In the genomic region with DNA sequence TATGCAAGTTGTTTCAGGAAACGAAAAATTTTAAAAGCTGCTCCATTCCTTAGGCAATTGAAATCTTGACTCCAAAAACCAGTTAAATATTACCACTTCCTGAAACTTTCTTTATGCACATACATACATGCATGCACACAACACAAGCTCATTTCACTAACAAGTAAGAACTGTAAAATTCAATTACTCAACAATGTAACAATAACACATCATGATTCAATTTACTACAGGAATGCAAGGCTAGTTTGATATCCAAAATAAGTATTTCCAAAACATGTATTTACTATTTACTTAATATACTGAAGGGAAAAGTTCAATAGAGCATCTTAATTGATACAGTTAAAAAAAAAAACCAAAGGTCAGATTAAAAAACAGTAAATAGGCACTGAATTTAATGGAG, we compare ENCODE assay signal across 16 cellular contexts. TPM values are rescaled to one million over a fixed set of nuclear protein-coding genes. Genes with fewer than 3 reads are reported as not detected.
DNase-seq lines count a peak whose midpoint lies in the region; ATAC-seq and TF ChIP-seq lines count a peak whose summit lies in the region.
"Had no signal": no experiment of that assay in that cellular context is flagged by ENCODE, and none has a peak within 500 bp of the region (broad histone marks: within the 10 kb centered on the region; RNA-seq: fewer than 3 reads in every experiment).

No MANE protein-coding gene starts in this region.

- H3K27me3 Mint-ChIP-seq in activated T-cell treated with anti-CD3 and anti-CD28 coated beads, Interleukin-2, amount 50 U/mL, for 72 hours (ENCODE audit: low read depth) = no peaks in the 10 kb centered on the region
- no peaks in the 10 kb centered on the region for H3K27me3 Mint-ChIP-seq in activated T-cell treated with anti-CD3 and anti-CD28 coated beads, Interleukin-2, amount 50 U/mL, for 24 hours
- H3K27me3 Mint-ChIP-seq in WTC11 (ENCODE audit: low read depth) (no peaks in the 10 kb centered on the region), progenitor cell of endocrine pancreas (no peaks in the 10 kb centered on the region)
- H3K27me3 Mint-ChIP-seq: CD4-positive, alpha-beta T cell had no signal

- CTCF ChIA-PET in HEK293 (lab: Yijun Ruan, JAX) = no interaction called here
- CTCF ChIA-PET in WTC11 (lab: Charles Lee) = no interaction called here

- peaks cover 31 to 62% of the 10 kb centered on the region in 2 donors for H3K36me3 Mint-ChIP-seq in activated T-cell treated with anti-CD3 and anti-CD28 coated beads, Interleukin-2, amount 50 U/mL, for 72 hours (ENCODE audit: insufficient read depth in 2 of 2)
- H3K36me3 Mint-ChIP-seq in activated T-cell treated with anti-CD3 and anti-CD28 coated beads, Interleukin-2, amount 50 U/mL, for 24 hours (ENCODE audit: low read depth) = peaks cover 100% of the 10 kb centered on the region
- H3K36me3 Mint-ChIP-seq in WTC11 = peaks cover 70% of the 10 kb centered on the region
- H3K36me3 Mint-ChIP-seq in progenitor cell of endocrine pancreas (ENCODE audit: insufficient read depth) = peaks cover 41% of the 10 kb centered on the region

- H3K4me3 ChIP-seq in HEK293 (ENCODE audit: low read depth, low read length) = no peak overlapping the region
- H3K4me3 ChIP-seq: SJCRH30 had no signal

- H3K4me1 ChIP-seq in HEK293 (ENCODE audit: control insufficient read depth, insufficient read depth, low read length) = no peaks in the 10 kb centered on the region
- H3K4me1 ChIP-seq: BE2C, SJCRH30 had no signal

- peak overlapping the region; percentile 83 for H3K27ac Mint-ChIP-seq in activated T-cell treated with anti-CD3 and anti-CD28 coated beads, Interleukin-2, amount 50 U/mL, for 72 hours
- H3K27ac Mint-ChIP-seq in activated T-cell treated with anti-CD3 and anti-CD28 coated beads, Interleukin-2, amount 50 U/mL, for 24 hours = no peak overlapping the region
- peak overlapping the region; percentile 75 for H3K27ac Mint-ChIP-seq in WTC11
- H3K27ac Mint-ChIP-seq in progenitor cell of endocrine pancreas = peak overlapping the region; percentile 22
- H3K27ac Mint-ChIP-seq: CD4-positive, alpha-beta T cell had no signal

- no peak overlapping the region for H3K4me3 Mint-ChIP-seq in activated T-cell treated with anti-CD3 and anti-CD28 coated beads, Interleukin-2, amount 50 U/mL, for 72 hours
- no peak overlapping the region for H3K4me3 Mint-ChIP-seq in activated T-cell treated with anti-CD3 and anti-CD28 coated beads, Interleukin-2, amount 50 U/mL, for 24 hours
- H3K4me3 Mint-ChIP-seq in WTC11 (no peak overlapping the region), progenitor cell of endocrine pancreas (ENCODE audit: low read depth) (no peak overlapping the region)
- H3K4me3 Mint-ChIP-seq: CD4-positive, alpha-beta T cell had no signal

- peaks cover 48% of the 10 kb centered on the region for H3K4me1 Mint-ChIP-seq in activated T-cell treated with anti-CD3 and anti-CD28 coated beads, Interleukin-2, amount 50 U/mL, for 72 hours (ENCODE audit: low read depth)
- H3K4me1 Mint-ChIP-seq in activated T-cell treated with anti-CD3 and anti-CD28 coated beads, Interleukin-2, amount 50 U/mL, for 24 hours (ENCODE audit: low read depth) = peaks cover 53% of the 10 kb centered on the region
- H3K4me1 Mint-ChIP-seq in WTC11 (peaks cover 61% of the 10 kb centered on the region), progenitor cell of endocrine pancreas (ENCODE audit: low read depth) (peaks cover 7% of the 10 kb centered on the region)

- no peak for ATAC-seq in activated T-cell treated with anti-CD3 and anti-CD28 coated beads, Interleukin-2, amount 50 U/mL, for 72 hours (replicated peaks in 1 of 2)
- no peak for ATAC-seq in WTC11
- ATAC-seq: HCT116 had no signal

- peaks cover 4 to 6% of the 10 kb centered on the region in 2 donors for H3K9me3 Mint-ChIP-seq in activated T-cell treated with anti-CD3 and anti-CD28 coated beads, Interleukin-2, amount 50 U/mL, for 72 hours
- H3K9me3 Mint-ChIP-seq in activated T-cell treated with anti-CD3 and anti-CD28 coated beads, Interleukin-2, amount 50 U/mL, for 24 hours = peaks cover 12% of the 10 kb centered on the region
- H3K9me3 Mint-ChIP-seq in WTC11 (peaks cover 12% of the 10 kb centered on the region), progenitor cell of endocrine pancreas (ENCODE audit: low read depth) (peaks cover 16% of the 10 kb centered on the region)

- no peaks in the 10 kb centered on the region for H3K9me3 ChIP-seq in HEK293 (ENCODE audit: control insufficient read depth, insufficient read depth, low read depth, low read length)
- H3K9me3 ChIP-seq: BE2C, SJCRH30 had no signal

- H3K27ac ChIP-seq in HEK293 (ENCODE audit: extremely low read depth, low read depth, low read length) = no peak overlapping the region
- H3K27ac ChIP-seq: SJCRH30 had no signal

- peaks cover 69 to 87% of the 10 kb centered on the region in 2 experiments for H3K36me3 ChIP-seq in HEK293 (ENCODE audit: control insufficient read depth in 2 of 2, insufficient read depth in 1 of 2, low read length in 2 of 2)

- DNase-seq in activated T-cell treated with anti-CD3 and anti-CD28 coated beads, Interleukin-2, amount 50 U/mL, for 72 hours = no peak
- no peak for DNase-seq in activated T-cell treated with anti-CD3 and anti-CD28 coated beads, Interleukin-2, amount 50 U/mL, for 24 hours
- DNase-seq in WTC11 (ENCODE audit: low spot score) (no peak), progenitor cell of endocrine pancreas (ENCODE audit: low spot score, unreplicated experiment) (no peak), hepatic stellate cell (ENCODE audit: low spot score) (no peak)
- DNase-seq in stimulated activated CD4-positive, alpha-beta T cell treated with anti-CD3 and anti-CD28 coated beads, Interleukin-2, amount 100 ng/mL, for 48 hours = no peak
- DNase-seq: BE2C; CD4-positive, alpha-beta T cell; DMS79 treated with DMSO at 0.1 percent for 48 hours; NCI-H1048; NCI-H146; NCI-H524; RPMI8226; SJCRH30 had no signal

- POLR2A ChIA-PET in HEK293 (lab: Yijun Ruan, JAX) = no interaction called here
- POLR2A ChIA-PET in WTC11 (lab: Charles Lee) = no interaction called here

- no peak for TF ChIP-seq CTCF in HEK293 (tag by site-specific recombination; IDR thresholded peaks at IDR 0.05)
- no peak for TF ChIP-seq CTCF in WTC11 (IDR thresholded peaks at IDR 0.05)
- TF ChIP-seq CTCF in progenitor cell of endocrine pancreas (IDR thresholded peaks at IDR 0.05; ENCODE audit: unreplicated experiment) = no peak

TF ChIP-seq in HEK293, 187 proteins besides CTCF, POLR2A, EP300 and RAD21:
- peak; percentile 84 for TF ChIP-seq SETDB1 (IDR thresholded peaks at IDR 0.05; ENCODE audit: insufficient read length, low read length)
- TF ChIP-seq, protein P1, sequence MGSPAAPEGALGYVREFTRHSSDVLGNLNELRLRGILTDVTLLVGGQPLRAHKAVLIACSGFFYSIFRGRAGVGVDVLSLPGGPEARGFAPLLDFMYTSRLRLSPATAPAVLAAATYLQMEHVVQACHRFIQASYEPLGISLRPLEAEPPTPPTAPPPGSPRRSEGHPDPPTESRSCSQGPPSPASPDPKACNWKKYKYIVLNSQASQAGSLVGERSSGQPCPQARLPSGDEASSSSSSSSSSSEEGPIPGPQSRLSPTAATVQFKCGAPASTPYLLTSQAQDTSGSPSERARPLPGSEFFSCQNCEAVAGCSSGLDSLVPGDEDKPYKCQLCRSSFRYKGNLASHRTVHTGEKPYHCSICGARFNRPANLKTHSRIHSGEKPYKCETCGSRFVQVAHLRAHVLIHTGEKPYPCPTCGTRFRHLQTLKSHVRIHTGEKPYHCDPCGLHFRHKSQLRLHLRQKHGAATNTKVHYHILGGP (tag by site-specific recombination; IDR thresholded peaks at IDR 0.05) = no peak
TF ChIP-seq in HEK293: peak in this region for 1.

TF ChIP-seq in WTC11, 78 proteins besides CTCF, POLR2A, EP300 and RAD21:
- no peak for TF ChIP-seq ZNF671 (CRISPR knock-in tag; IDR thresholded peaks at IDR 0.05)

RNA-seq across cellular contexts. Expression of gene NAP1L1, which starts 19.6 kb away (rescaled TPM):
- total RNA-seq in activated T-cell treated with anti-CD3 and anti-CD28 coated beads, Interleukin-2, amount 50 U/mL, for 72 hours = 100 to 1,000 TPM; 849 to 969 TPM
- total RNA-seq in WTC11 (2021) (946 to 1,010 TPM (median 968 TPM) in 3 replicates), progenitor cell of endocrine pancreas (785 and 824 TPM in 2 replicates)

RNA-seq across cellular contexts. Expression of gene PHLDA1, which starts 33.3 kb away (rescaled TPM):
- 10 to 100 TPM; 19.9 to 33.6 TPM for total RNA-seq in activated T-cell treated with anti-CD3 and anti-CD28 coated beads, Interleukin-2, amount 50 U/mL, for 72 hours
- total RNA-seq in WTC11 (2021) (34.9 to 51.3 TPM (median 51.1 TPM) in 3 replicates), progenitor cell of endocrine pancreas (45.4 and 47.4 TPM in 2 replicates)
